Comparison of ENCODE assay signal across 8 cellular contexts in genomic region chrX:40108959-40109287, GRCh38.
A peak's percentile ranks its signal among the peaks of the same experiment; 100 is the strongest.
DNase-seq lines count a peak whose midpoint lies in the region; ATAC-seq lines count a peak whose summit lies in the region.

No MANE protein-coding gene starts in this region.

- DNase-seq in NCI-H2029 (lab: John Stamatoyannopoulos, UW): peak; percentile 58
- no peak for DNase-seq in NCI-H2029 treated with DMSO at 0.1 percent for 48 hours (lab: John Stamatoyannopoulos, UW)
- peak; percentile 69 for DNase-seq in NCI-H2196 (lab: John Stamatoyannopoulos, UW; ENCODE audit: unreplicated experiment)
- peak; percentile 72 for DNase-seq in activated CD8-positive, alpha-beta memory T cell treated with anti-CD3 and anti-CD28 coated beads, Interleukin-2, amount 50 U/mL, for 4 hours
- DNase-seq in epidermal melanocyte (ENCODE audit: insufficient read length, low spot score): peak; percentile 61
- DNase-seq in midbrain (lab: John Stamatoyannopoulos, UW): peak; percentile 54
- peak; percentile 50 for DNase-seq in superior temporal gyrus (ENCODE audit: extremely low spot score)

- ATAC-seq in GM19395 (IDR thresholded peaks at IDR 0.05; ENCODE audit: unreplicated experiment): no peak
